In genomic region chr3:82978368-82978767, GRCh38 we compare ENCODE assay signal across 21 cellular contexts.
"Had no signal": no experiment of that assay in that cellular context is flagged by ENCODE, and none has a peak within 500 bp of the region (broad histone marks: within the 10 kb centered on the region; RNA-seq: fewer than 3 reads in every experiment).

No MANE protein-coding gene starts in this region.

- ATAC-seq: activated CD8-positive, alpha-beta T cell treated with anti-CD3 and anti-CD28 coated beads, Interleukin-2, amount 10 ng/mL, durations not matched to agents 7 days and 5 days; activated naive CD4-positive, alpha-beta T cell treated with anti-CD3 and anti-CD28 coated beads, Interleukin-2, amount 50 U/mL, for 72 hours; activated T-cell treated with anti-CD3 and anti-CD28 coated beads, Interleukin-2, amount 50 U/mL, for 72 hours; natural killer cell treated with Interleukin-12 subunit alpha and Interleukin-12 subunit beta and Interleukin-15 and Interleukin-18, amount 100 ng/mL, for 72 hours; psoas muscle; right lobe of liver had no signal

- H3K4me2 ChIP-seq: smooth muscle cell had no signal

- H3K4me1 ChIP-seq: colonic mucosa, esophagus muscularis mucosa, psoas muscle, right lobe of liver, transverse colon had no signal

- H3K4me3 ChIP-seq: colonic mucosa, esophagus muscularis mucosa, psoas muscle, right lobe of liver, smooth muscle cell, transverse colon had no signal

- DNase-seq: activated CD4-positive, alpha-beta T cell treated with anti-CD3 and anti-CD28 coated beads, Interleukin-2, amount 10 ng/mL, durations not matched to agents 24 days and 14 days; activated CD4-positive, CD25-positive, alpha-beta regulatory T cell; activated CD8-positive, alpha-beta memory T cell treated with anti-CD3 and anti-CD28 coated beads, Interleukin-2, amount 50 U/mL, for 48 hours; activated CD8-positive, alpha-beta T cell treated with anti-CD3 and anti-CD28 coated beads, Interleukin-2, amount 10 ng/mL, durations not matched to agents 7 days and 5 days; activated gamma-delta T cell; activated T-cell treated with anti-CD3 and anti-CD28 coated beads, Interleukin-2, amount 50 U/mL, for 72 hours; amniotic stem cell; caudate nucleus; colonic mucosa; hippocampal formation; psoas muscle; right lobe of liver; stimulated activated CD4-positive, alpha-beta T cell treated with anti-CD3 and anti-CD28 coated beads, Interleukin-4, amount 100 ng/mL, for 4 hours; stimulated activated CD8-positive, alpha-beta memory T cell treated with anti-CD3 and anti-CD28 coated beads, Interleukin-4, amount 100 ng/mL, for 48 hours; stimulated activated naive CD4-positive, alpha-beta T cell treated with Interleukin-2 at 50 U/mL for 16 hours; substantia nigra; transverse colon had no signal

- H3K9me3 ChIP-seq: colonic mucosa, esophagus muscularis mucosa, psoas muscle, right lobe of liver, transverse colon had no signal

- H3K27ac ChIP-seq: colonic mucosa, esophagus muscularis mucosa, psoas muscle, right lobe of liver, transverse colon had no signal

- H3K36me3 ChIP-seq: colonic mucosa, esophagus muscularis mucosa, right lobe of liver, transverse colon had no signal
